In genomic region chr1:164716992-164717703, GRCh38 we compare ENCODE assay signal across 9 cellular contexts.
DNase-seq lines count a peak whose midpoint lies in the region; ATAC-seq and TF ChIP-seq lines count a peak whose summit lies in the region.
"Had no signal": no experiment of that assay in that cellular context is flagged by ENCODE, and none has a peak within 500 bp of the region (broad histone marks: within the 10 kb centered on the region; RNA-seq: fewer than 3 reads in every experiment).

No MANE protein-coding gene starts in this region.

- H3K4me3 ChIP-seq in RWPE2 (ENCODE audit: severe bottlenecking) (no peak overlapping the region), esophagus squamous epithelium (no peak overlapping the region)

- DNase-seq in RWPE2 (ENCODE audit: low spot score) (no peak), esophagus squamous epithelium (lab: John Stamatoyannopoulos, UW) (no peak), NCI-H748 (lab: John Stamatoyannopoulos, UW; ENCODE audit: unreplicated experiment) (no peak), endothelial cell (ENCODE audit: low spot score) (no peak)
- DNase-seq in stimulated activated CD4-positive, alpha-beta T cell treated with anti-CD3 and anti-CD28 coated beads, Interleukin-4, amount 100 ng/mL, for 24 hours = no peak
- DNase-seq: stimulated activated naive CD4-positive, alpha-beta T cell had no signal

- H3K27me3 ChIP-seq in RWPE2 (ENCODE audit: insufficient read depth, poor library complexity, severe bottlenecking) (no peaks in the 10 kb centered on the region), esophagus squamous epithelium (no peaks in the 10 kb centered on the region)

- ATAC-seq in GM18868 (IDR thresholded peaks at IDR 0.05; ENCODE audit: unreplicated experiment) = peak; percentile 97
- peak; percentile 77 for ATAC-seq in HG02970 (IDR thresholded peaks at IDR 0.05; ENCODE audit: low FRiP score, unreplicated experiment)
- ATAC-seq in RWPE2 (ENCODE audit: low read depth) = peak; percentile 76; the same call in 2 of the 3 replicates

- H3K9me3 ChIP-seq in RWPE2 (ENCODE audit: severe bottlenecking) = no peaks in the 10 kb centered on the region
- H3K9me3 ChIP-seq in esophagus squamous epithelium = no peaks in the 10 kb centered on the region

- no peaks in the 10 kb centered on the region for H3K9me3 Mint-ChIP-seq in nephron
- H3K9me3 Mint-ChIP-seq in endothelial cell (ENCODE audit: unreplicated experiment) = no peaks in the 10 kb centered on the region

- H3K27ac Mint-ChIP-seq in nephron (peak overlapping the region; percentile 9 to 55 (median 12)), endothelial cell (ENCODE audit: unreplicated experiment) (no peak overlapping the region)

- H3K4me3 Mint-ChIP-seq in nephron (peak overlapping the region in 1 of 3 experiments; percentile 41), endothelial cell (ENCODE audit: unreplicated experiment) (no peak overlapping the region)

- no peaks in the 10 kb centered on the region for H3K27me3 Mint-ChIP-seq in nephron (ENCODE audit: low read depth)
- H3K27me3 Mint-ChIP-seq in endothelial cell (ENCODE audit: unreplicated experiment) = peaks cover 2% of the 10 kb centered on the region

- H3K4me1 ChIP-seq in RWPE2 (ENCODE audit: insufficient read depth, poor library complexity, severe bottlenecking) (peaks cover 13% of the 10 kb centered on the region), esophagus squamous epithelium (peaks cover 15 to 89% (median 42%) of the 10 kb centered on the region in 3 donors)

- no peak overlapping the region for H3K27ac ChIP-seq in RWPE2 (ENCODE audit: poor library complexity, severe bottlenecking)
- H3K27ac ChIP-seq in esophagus squamous epithelium = peak overlapping the region in 2 of 4 donors; percentile 1 to 39

- WGBS in esophagus squamous epithelium, 2 donors = 66 to 78% methylated on average over 8 of the region's 8 CpGs

- H3K4me1 Mint-ChIP-seq in nephron (peaks cover 72% of the 10 kb centered on the region), endothelial cell (ENCODE audit: unreplicated experiment) (peaks cover 22% of the 10 kb centered on the region)

- no peak for TF ChIP-seq POLR2A in esophagus squamous epithelium (IDR thresholded peaks at IDR 0.05)

- TF ChIP-seq CTCF in RWPE2 (IDR thresholded peaks at IDR 0.05; ENCODE audit: poor library complexity, severe bottlenecking) (no peak), nephron (IDR thresholded peaks at IDR 0.05; ENCODE audit: unreplicated experiment in 3 of 3) (no peak), esophagus squamous epithelium (IDR thresholded peaks at IDR 0.05) (no peak), endothelial cell (IDR thresholded peaks at IDR 0.05; ENCODE audit: unreplicated experiment) (no peak)

- no peaks in the 10 kb centered on the region for H3K36me3 ChIP-seq in RWPE2 (ENCODE audit: low read depth)
- H3K36me3 ChIP-seq in esophagus squamous epithelium = no peaks in the 10 kb centered on the region

- intact Hi-C loops in esophagus squamous epithelium (cut with DNase I) = no loop called here

- H3K36me3 Mint-ChIP-seq in nephron (ENCODE audit: low read depth) (peaks cover 25% of the 10 kb centered on the region), endothelial cell (ENCODE audit: low read depth, unreplicated experiment) (no peaks in the 10 kb centered on the region)
